Comparison of ENCODE assay signal across 10 cellular contexts in the genomic region with DNA sequence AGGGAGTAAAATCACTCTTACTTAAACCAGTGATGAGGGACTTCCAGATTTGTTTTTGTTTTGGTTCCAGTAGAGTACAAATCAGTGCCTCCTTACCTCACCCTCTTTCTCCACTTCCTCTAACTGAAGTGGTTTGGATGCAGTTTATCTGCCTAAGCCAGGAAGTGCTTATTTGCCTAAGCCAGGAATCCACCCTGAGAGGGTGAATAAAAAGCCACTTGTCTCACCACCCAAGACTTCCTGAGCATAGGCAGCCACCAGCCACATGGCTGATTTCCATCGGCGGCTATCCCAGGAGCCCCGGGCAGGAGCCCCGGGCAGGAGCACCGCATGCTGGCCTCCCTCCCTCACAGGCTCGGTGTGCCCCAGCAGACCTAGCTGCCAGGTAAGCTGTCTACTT. TPM values are rescaled to one million over a fixed set of nuclear protein-coding genes. Genes with fewer than 3 reads are reported as not detected.
DNase-seq lines count a peak whose midpoint lies in the region; ATAC-seq and TF ChIP-seq lines count a peak whose summit lies in the region.
"Had no signal": no experiment of that assay in that cellular context is flagged by ENCODE, and none has a peak within 500 bp of the region (broad histone marks: within the 10 kb centered on the region; RNA-seq: fewer than 3 reads in every experiment).

No MANE protein-coding gene starts in this region.

- H3K4me3 Mint-ChIP-seq in T-helper 2 cell treated with Interferon-gamma antibody and Interleukin-4, amounts not matched to agents 5 μg/mL and 100 μg/mL, for 36 hours: no peak overlapping the region

- H3K4me1 ChIP-seq in mesodermal cell (ENCODE audit: control insufficient read depth, insufficient read depth, low read length, poor library complexity, severe bottlenecking): peaks cover 69% of the 10 kb centered on the region

- no peaks in the 10 kb centered on the region for H3K9me3 Mint-ChIP-seq in T-helper 2 cell treated with Interferon-gamma antibody and Interleukin-4, amounts not matched to agents 5 μg/mL and 100 μg/mL, for 36 hours

- intact Hi-C loops in posterior cingulate gyrus (cut with DNase I): no loop called here

- TF ChIP-seq CTCF in WERI-Rb-1 (IDR thresholded peaks at IDR 0.05; ENCODE audit: low read depth, low read length): no peak

- H3K36me3 ChIP-seq in WERI-Rb-1: no peaks in the 10 kb centered on the region; the same call in 1 of the 2 replicates
- H3K36me3 ChIP-seq in mesodermal cell (ENCODE audit: control insufficient read depth, insufficient read depth, low read length): peaks cover 24% of the 10 kb centered on the region

- peaks cover 14% of the 10 kb centered on the region for H3K4me1 Mint-ChIP-seq in T-helper 2 cell treated with Interferon-gamma antibody and Interleukin-4, amounts not matched to agents 5 μg/mL and 100 μg/mL, for 36 hours (ENCODE audit: low read depth)

- no peaks in the 10 kb centered on the region for H3K36me3 Mint-ChIP-seq in T-helper 2 cell treated with Interferon-gamma antibody and Interleukin-4, amounts not matched to agents 5 μg/mL and 100 μg/mL, for 36 hours (ENCODE audit: low read depth)

- WGBS in mesodermal cell (ENCODE audit: insufficient coverage in 2 of 2), 2 experiments: 71 to 72% methylated on average over 6 of the region's 6 CpGs

- DNase-seq in EL (peak; percentile 63), WERI-Rb-1 (peak; percentile 28), HK-2 (ENCODE audit: unreplicated experiment) (no peak), caudate nucleus (lab: John Stamatoyannopoulos, UW) (no peak), posterior cingulate gyrus (no peak)
- DNase-seq in T-helper 2 cell treated with Interferon-gamma antibody and Interleukin-4, amounts not matched to agents 5 μg/mL and 100 μg/mL, for 36 hours (ENCODE audit: low spot score): no peak
- DNase-seq: effector CD4-positive, alpha-beta T cell; SHP77 had no signal

- H3K9me3 ChIP-seq in WERI-Rb-1 (ENCODE audit: severe bottlenecking) (no peaks in the 10 kb centered on the region), mesodermal cell (ENCODE audit: control insufficient read depth, low read length) (no peaks in the 10 kb centered on the region)

- H3K27me3 Mint-ChIP-seq in T-helper 2 cell treated with Interferon-gamma antibody and Interleukin-4, amounts not matched to agents 5 μg/mL and 100 μg/mL, for 36 hours (ENCODE audit: low read depth): peaks cover 31% of the 10 kb centered on the region

- H3K27ac Mint-ChIP-seq in T-helper 2 cell treated with Interferon-gamma antibody and Interleukin-4, amounts not matched to agents 5 μg/mL and 100 μg/mL, for 36 hours: no peak overlapping the region

- peak; percentile 69 for ATAC-seq in HG03442 (IDR thresholded peaks at IDR 0.05; ENCODE audit: unreplicated experiment)

- no peak overlapping the region for H3K4me3 ChIP-seq in WERI-Rb-1 (ENCODE audit: low read depth, low read length)
- H3K4me3 ChIP-seq in mesodermal cell (ENCODE audit: extremely low read depth, insufficient read depth, low read length, poor library complexity, severe bottlenecking): no peak overlapping the region

- no peak overlapping the region for H3K27ac ChIP-seq in WERI-Rb-1
- H3K27ac ChIP-seq in mesodermal cell (ENCODE audit: low read depth, low read length, severe bottlenecking): peak overlapping the region; percentile 65
- H3K27ac ChIP-seq in caudate nucleus (ENCODE audit: low read depth, low read length): no peak overlapping the region

- no peaks in the 10 kb centered on the region for H3K27me3 ChIP-seq in WERI-Rb-1 (ENCODE audit: insufficient read depth, low read depth, severe bottlenecking)

RNA-seq across cellular contexts. Expression of gene LRP11, which starts 12.0 kb away (rescaled TPM):
- polyA plus RNA-seq in mesodermal cell (2013, experiment 1 of 2): 51.1 TPM
- 64.7 TPM for polyA plus RNA-seq in mesodermal cell (2013, experiment 2 of 2)

RNA-seq across cellular contexts. Expression of gene RAET1E, which starts 45.7 kb away (rescaled TPM):
- not detected for polyA plus RNA-seq in mesodermal cell (2013, experiment 1 of 2)
- not detected for polyA plus RNA-seq in mesodermal cell (2013, experiment 2 of 2)

Comparison
In these comparisons a context has a peak if more than half of its experiments do, and no peak if none do; other contexts are left out.
1. DNase-seq: peak in EL (single experiment) and WERI-Rb-1 (single experiment); none in HK-2 (single experiment), caudate nucleus (0 of 61), T-helper 2 cell treated with Interferon-gamma antibody and Interleukin-4, amounts not matched to agents 5 μg/mL and 100 μg/mL, for 36 hours (single experiment) and posterior cingulate gyrus (0 of 10).